Comparison of ENCODE assay signal across 8 cellular contexts in the genomic region with DNA sequence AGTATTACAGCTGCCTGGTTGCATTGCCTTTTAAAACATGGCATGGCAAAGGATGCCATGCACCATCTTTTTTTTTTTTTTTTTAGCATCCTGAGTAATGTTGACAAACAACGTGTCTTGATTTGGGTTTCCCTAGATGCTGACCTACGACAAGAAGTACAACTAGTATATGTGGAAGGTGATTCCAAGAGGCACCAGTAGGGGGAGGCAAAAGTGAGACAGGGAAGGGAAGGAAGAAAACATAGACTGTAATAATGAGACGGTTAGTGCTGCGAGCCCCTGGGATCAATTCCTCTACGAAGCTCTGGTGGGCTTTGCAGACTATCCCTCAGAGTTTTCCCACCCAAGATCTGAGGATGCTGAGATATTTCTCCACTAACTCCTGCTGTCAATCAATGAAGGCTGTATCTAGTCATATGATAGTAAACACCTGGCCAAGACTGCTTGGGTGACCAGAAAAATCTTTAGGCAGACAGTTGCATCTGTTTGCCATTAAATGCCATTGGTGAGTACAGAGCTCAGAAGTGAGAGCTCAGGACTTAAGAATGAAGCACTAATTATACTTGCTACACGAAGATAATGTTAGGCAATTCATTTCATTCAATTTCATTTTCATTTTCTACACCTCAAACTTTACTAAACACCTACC.
DNase-seq lines count a peak whose midpoint lies in the region; ATAC-seq and TF ChIP-seq lines count a peak whose summit lies in the region.

No MANE protein-coding gene starts in this region.

- TF ChIP-seq POLR2A in transverse colon (IDR thresholded peaks at IDR 0.05) = no peak

- H4K5ac ChIP-seq in H9 (ENCODE audit: insufficient read length, low read depth, low read length) = no peak overlapping the region

- no peaks in the 10 kb centered on the region for H3K23me2 ChIP-seq in H9 (ENCODE audit: insufficient read length, low read depth, low read length, poor library complexity, severe bottlenecking)

- no peak overlapping the region for H3K4me3 Mint-ChIP-seq in H9
- H3K4me3 Mint-ChIP-seq in activated T-helper 2 cell treated with anti-CD3 and anti-CD28 coated beads, Interferon-gamma antibody, Interleukin-2, Interleukin-4, amounts not matched to agents 10 μg/mL and 5 μg/mL and 100 μg/mL, durations not matched to agents 14 hours and 24 hours and 36 hours (ENCODE audit: low read depth) = no peak overlapping the region

- no peak overlapping the region for H3K56ac ChIP-seq in H9 (ENCODE audit: insufficient read length, low read depth, low read length)

- H3K9ac ChIP-seq in H9 (ENCODE audit: extremely low read depth, insufficient read length, low read length) = no peak overlapping the region

- WGBS in H9 (ENCODE audit: extremely low coverage, insufficient read length, low lambda C conversion rate) = no CpG with 5 or more reads among the region's 6 CpGs
- WGBS in iPS DF 6.9 (ENCODE audit: insufficient coverage, insufficient read length) = no CpG with 5 or more reads among the region's 6 CpGs
- WGBS in transverse colon (ENCODE audit: low coverage in 1 of 2), 2 donors = 40 to 63% methylated on average over 4 to 6 of the region's 6 CpGs

- no peaks in the 10 kb centered on the region for H3K27me3 Mint-ChIP-seq in H9 (ENCODE audit: low read depth)
- no peaks in the 10 kb centered on the region for H3K27me3 Mint-ChIP-seq in activated T-helper 2 cell treated with anti-CD3 and anti-CD28 coated beads, Interferon-gamma antibody, Interleukin-2, Interleukin-4, amounts not matched to agents 10 μg/mL and 5 μg/mL and 100 μg/mL, durations not matched to agents 14 hours and 24 hours and 36 hours (ENCODE audit: low read depth)

- TF ChIP-seq EP300 in transverse colon (IDR thresholded peaks at IDR 0.05; ENCODE audit: low read depth) = no peak

- peaks cover 5 to 6% of the 10 kb centered on the region in 2 experiments; a peak in 3 of 4 replicates for H3K4me1 Mint-ChIP-seq in H9
- peaks cover 3% of the 10 kb centered on the region for H3K4me1 Mint-ChIP-seq in activated T-helper 2 cell treated with anti-CD3 and anti-CD28 coated beads, Interferon-gamma antibody, Interleukin-2, Interleukin-4, amounts not matched to agents 10 μg/mL and 5 μg/mL and 100 μg/mL, durations not matched to agents 14 hours and 24 hours and 36 hours (ENCODE audit: low read depth)

- H2AFZ ChIP-seq in H9 (ENCODE audit: low read length) (no peak overlapping the region), PC-9 (no peak overlapping the region)

- no peaks in the 10 kb centered on the region for H3K36me3 Mint-ChIP-seq in H9 (ENCODE audit: insufficient read depth in 1 of 3, low read depth in 3 of 3)
- no peaks in the 10 kb centered on the region for H3K36me3 Mint-ChIP-seq in activated T-helper 2 cell treated with anti-CD3 and anti-CD28 coated beads, Interferon-gamma antibody, Interleukin-2, Interleukin-4, amounts not matched to agents 10 μg/mL and 5 μg/mL and 100 μg/mL, durations not matched to agents 14 hours and 24 hours and 36 hours (ENCODE audit: low read depth)

- H3K4me2 ChIP-seq in H9 (ENCODE audit: insufficient read depth, insufficient read length, low read length) = no peak overlapping the region
- H3K4me2 ChIP-seq in PC-9 = no peak overlapping the region

- BruUV-seq in PC-9 (replicated peaks; lab: Mats Ljungman, UMichigan) = no TSS peak

- no peaks in the 10 kb centered on the region for H3K9me2 ChIP-seq in PC-9 (ENCODE audit: insufficient read depth)

- no peaks in the 10 kb centered on the region for H4K20me1 ChIP-seq in H9 (ENCODE audit: control insufficient read depth, insufficient read depth, insufficient read length)
- H4K20me1 ChIP-seq in PC-9 (ENCODE audit: insufficient read depth) = no peaks in the 10 kb centered on the region

- H3K27me3 ChIP-seq in H9 (ENCODE audit: insufficient read depth, low read length) = no peaks in the 10 kb centered on the region
- H3K27me3 ChIP-seq in PC-9 (ENCODE audit: insufficient read depth, low read depth) = no peaks in the 10 kb centered on the region
- no peaks in the 10 kb centered on the region for H3K27me3 ChIP-seq in iPS DF 6.9 (ENCODE audit: control insufficient read depth, insufficient read depth, low read length)
- no peaks in the 10 kb centered on the region for H3K27me3 ChIP-seq in transverse colon

- no peak overlapping the region for H3T11ph ChIP-seq in H9 (ENCODE audit: low read length)

- no peak overlapping the region for H2BK120ac ChIP-seq in H9 (ENCODE audit: low read depth, low read length, poor library complexity, severe bottlenecking)

- H2AK5ac ChIP-seq in H9 (ENCODE audit: insufficient read length, low read length) = no peak overlapping the region

- no peak overlapping the region for H3K4ac ChIP-seq in H9 (ENCODE audit: low read depth, low read length)

- POLR2A ChIA-PET in PC-9 (lab: Charles Lee; ENCODE audit: unreplicated experiment) = no interaction called here

- no peak overlapping the region for H4K91ac ChIP-seq in H9 (ENCODE audit: insufficient read length, low read depth, low read length)

- H2BK20ac ChIP-seq in H9 (ENCODE audit: low read depth, low read length, poor library complexity, severe bottlenecking) = no peak overlapping the region

- no peak overlapping the region for H3K27ac ChIP-seq in H9 (ENCODE audit: insufficient read length, low read depth, low read length)
- H3K27ac ChIP-seq in PC-9 = no peak overlapping the region
- H3K27ac ChIP-seq in iPS DF 6.9 (ENCODE audit: low read length) = no peak overlapping the region
- no peak overlapping the region for H3K27ac ChIP-seq in transverse colon

- no peaks in the 10 kb centered on the region for H3K79me1 ChIP-seq in H9 (ENCODE audit: insufficient read depth, low read depth, low read length, poor library complexity, severe bottlenecking)

- H2BK15ac ChIP-seq in H9 (ENCODE audit: low read depth, low read length) = no peak overlapping the region

- DNase-seq in EH (ENCODE audit: low read depth) (peak; percentile 18), H9 (peak; percentile 68), PC-9 (peak in 1 of 2 experiments; percentile 3), iPS DF 6.9 (ENCODE audit: low read depth, low spot score) (peak; percentile 54), transverse colon (no peak)
- no peak for DNase-seq in activated T-helper 2 cell treated with anti-CD3 and anti-CD28 coated beads, Interferon-gamma antibody, Interleukin-2, Interleukin-4, amounts not matched to agents 10 μg/mL and 5 μg/mL and 100 μg/mL, durations not matched to agents 14 hours and 24 hours and 36 hours (ENCODE audit: low spot score)

- H3K23ac ChIP-seq in H9 (ENCODE audit: insufficient read length, low read depth, low read length) = no peak overlapping the region

- H3K9me3 ChIP-seq in H9 (ENCODE audit: control insufficient read depth, low read depth, low read length) = no peaks in the 10 kb centered on the region
- no peaks in the 10 kb centered on the region for H3K9me3 ChIP-seq in PC-9 (ENCODE audit: insufficient read depth, low read depth)
- no peaks in the 10 kb centered on the region for H3K9me3 ChIP-seq in iPS DF 6.9 (ENCODE audit: control insufficient read depth, insufficient read depth, low read length)
- no peaks in the 10 kb centered on the region for H3K9me3 ChIP-seq in transverse colon

- intact Hi-C loops in PC-9 (cut with micrococcal nuclease; ENCODE audit: unreplicated experiment) = no loop called here
- intact Hi-C loops in transverse colon (cut with DNase I; ENCODE audit: low total_unique reads) = no loop called here
- intact Hi-C loops in activated T-helper 2 cell treated with anti-CD3 and anti-CD28 coated beads, Interferon-gamma antibody, Interleukin-2, Interleukin-4, amounts not matched to agents 10 μg/mL and 5 μg/mL and 100 μg/mL, durations not matched to agents 14 hours and 24 hours and 36 hours (cut with micrococcal nuclease) = no loop called here

- no peak for ATAC-seq in GM21423 (IDR thresholded peaks at IDR 0.05; ENCODE audit: unreplicated experiment)
- ATAC-seq in GM21526 (IDR thresholded peaks at IDR 0.05; ENCODE audit: low FRiP score, unreplicated experiment) = no peak

- H3K4me1 ChIP-seq in H9 (ENCODE audit: insufficient read depth, low read length) (no peaks in the 10 kb centered on the region), PC-9 (replicated peaks; ENCODE audit: insufficient read depth) (no peaks in the 10 kb centered on the region), iPS DF 6.9 (ENCODE audit: control insufficient read depth, insufficient read depth, low read length) (no peaks in the 10 kb centered on the region), transverse colon (no peaks in the 10 kb centered on the region)

- TF ChIP-seq CTCF in H9 (conservative IDR thresholded peaks at IDR 0.05) (peak; percentile 76), PC-9 (conservative IDR thresholded peaks at IDR 0.05) (peak; percentile 58), transverse colon (IDR thresholded peaks at IDR 0.05) (peak in 1 of 5 experiments; percentile 18)

- CTCF ChIA-PET in PC-9 (lab: Charles Lee) = no interaction called here

- no peak overlapping the region for H3K14ac ChIP-seq in H9 (ENCODE audit: insufficient read depth, low read length)

- in situ Hi-C loops in transverse colon (cut with MboI; ENCODE audit: low pct_ligation_motif_present in 1 of 4, low pct_unique_long_range_greater_than_20kb in 1 of 4, low sequenced_read_pairs in 3 of 4) = no loop called here

- H3K9me3 Mint-ChIP-seq in H9 = no peaks in the 10 kb centered on the region
- H3K9me3 Mint-ChIP-seq in activated T-helper 2 cell treated with anti-CD3 and anti-CD28 coated beads, Interferon-gamma antibody, Interleukin-2, Interleukin-4, amounts not matched to agents 10 μg/mL and 5 μg/mL and 100 μg/mL, durations not matched to agents 14 hours and 24 hours and 36 hours = no peaks in the 10 kb centered on the region

- H3K18ac ChIP-seq in H9 (ENCODE audit: insufficient read length, low read depth, low read length) = no peak overlapping the region

- no peaks in the 10 kb centered on the region for H3F3A ChIP-seq in PC-9 (ENCODE audit: insufficient read depth, low read depth)

- H3K79me2 ChIP-seq in H9 (ENCODE audit: insufficient read depth, low read length) (no peaks in the 10 kb centered on the region), PC-9 (ENCODE audit: low read depth) (no peaks in the 10 kb centered on the region)

- no peak overlapping the region for H2BK5ac ChIP-seq in H9 (ENCODE audit: insufficient read length, low read length)

- H4K8ac ChIP-seq in H9 (replicated peaks; ENCODE audit: insufficient read length, low read depth, low read length) = no peak overlapping the region

- H3K27ac Mint-ChIP-seq in H9 = no peak overlapping the region
- H3K27ac Mint-ChIP-seq in activated T-helper 2 cell treated with anti-CD3 and anti-CD28 coated beads, Interferon-gamma antibody, Interleukin-2, Interleukin-4, amounts not matched to agents 10 μg/mL and 5 μg/mL and 100 μg/mL, durations not matched to agents 14 hours and 24 hours and 36 hours = no peak overlapping the region

- H2BK12ac ChIP-seq in H9 (ENCODE audit: insufficient read length, low read depth, low read length) = no peak overlapping the region

- H3K4me3 ChIP-seq in PC-9 (no peak overlapping the region), iPS DF 6.9 (ENCODE audit: low read length) (no peak overlapping the region), transverse colon (no peak overlapping the region)

- H3K36me3 ChIP-seq in PC-9 (ENCODE audit: low read depth) (no peaks in the 10 kb centered on the region), iPS DF 6.9 (ENCODE audit: control insufficient read depth, insufficient read depth, low read length) (no peaks in the 10 kb centered on the region), transverse colon (no peaks in the 10 kb centered on the region)

Comparison
In these comparisons a context has a peak if more than half of its experiments do, and no peak if none do; other contexts are left out.
1. DNase-seq: peak in EH (single experiment), H9 (single experiment) and iPS DF 6.9 (single experiment); none in transverse colon (single experiment) and activated T-helper 2 cell treated with anti-CD3 and anti-CD28 coated beads, Interferon-gamma antibody, Interleukin-2, Interleukin-4, amounts not matched to agents 10 μg/mL and 5 μg/mL and 100 μg/mL, durations not matched to agents 14 hours and 24 hours and 36 hours (single experiment).